Comparison of ENCODE assay signal across 8 cellular contexts in the genomic region with DNA sequence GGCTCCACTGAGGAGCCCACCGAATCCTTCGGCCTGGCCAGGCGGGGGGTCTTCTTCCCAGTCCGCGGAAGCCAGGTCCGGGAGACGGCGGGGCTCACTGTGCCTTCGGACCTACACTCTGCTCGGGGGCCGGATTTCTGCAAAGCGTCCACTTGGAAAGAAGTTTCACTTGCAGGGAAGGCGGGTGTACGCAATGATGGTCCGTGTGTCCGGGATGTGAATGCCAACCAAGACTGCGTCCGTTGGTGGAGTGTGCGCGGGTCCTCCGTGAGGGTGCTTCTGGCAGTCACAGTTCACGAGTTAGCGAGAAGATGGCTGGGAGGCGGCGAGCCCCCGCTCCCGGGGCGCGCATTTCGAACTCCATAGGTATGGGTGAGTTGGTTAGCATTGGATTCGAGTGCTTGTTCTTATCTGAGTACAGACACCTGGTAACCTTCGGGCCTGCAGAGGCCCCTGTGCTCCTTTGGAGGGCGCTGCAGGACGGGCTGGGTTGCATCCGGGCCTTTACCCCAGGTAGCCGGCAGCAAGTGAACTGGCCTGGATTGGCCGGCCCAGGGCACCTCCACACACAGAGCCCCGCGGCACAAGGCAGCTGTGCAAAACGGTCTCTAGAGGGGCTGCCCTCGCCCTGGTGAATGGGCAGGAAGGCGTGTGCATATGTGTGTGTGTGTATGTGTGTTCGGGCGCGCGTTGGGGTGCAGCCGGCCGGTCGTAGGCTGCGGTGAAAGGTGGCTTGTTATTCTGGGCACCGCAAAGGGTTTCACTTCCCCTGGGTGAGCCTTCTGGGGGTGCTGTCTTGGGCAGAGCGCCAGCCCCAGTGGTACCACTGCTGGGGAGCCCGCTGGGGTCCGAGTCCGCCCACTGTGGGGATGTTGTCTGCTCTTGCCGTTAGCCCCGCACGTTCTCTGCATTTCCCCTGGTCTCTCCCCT. TPM values are rescaled to one million over a fixed set of nuclear protein-coding genes. Genes with fewer than 3 reads are reported as not detected.
DNase-seq lines count a peak whose midpoint lies in the region; ATAC-seq lines count a peak whose summit lies in the region.

No MANE protein-coding gene starts in this region.

- DNase-seq in GM19240 (ENCODE audit: insufficient read length, low spot score), result peak; percentile 8
- DNase-seq in activated CD4-positive, alpha-beta T cell treated with anti-CD3 and anti-CD28 coated beads for 48 hours, result peak; percentile 85
- DNase-seq in ecto neural progenitor cell (ENCODE audit: low spot score), result peak; percentile 81
- no peak for DNase-seq in MG63

- H3K27me3 ChIP-seq in ACC112 (ENCODE audit: insufficient read depth, low read length), result peaks cover 2% of the 10 kb centered on the region; the same call in 1 of the 2 replicates
- no peaks in the 10 kb centered on the region for H3K27me3 ChIP-seq in mucosa of rectum (ENCODE audit: control insufficient read depth in 2 of 2, insufficient read depth in 2 of 2, low read length in 2 of 2)
- no peaks in the 10 kb centered on the region for H3K27me3 ChIP-seq in MG63

- H3K27ac ChIP-seq in ACC112 (ENCODE audit: low read depth, low read length), result no peak overlapping the region
- H3K27ac ChIP-seq in mucosa of rectum (ENCODE audit: low read depth in 2 of 2, low read length in 2 of 2), result no peak overlapping the region

- no peaks in the 10 kb centered on the region for H3K79me2 ChIP-seq in ACC112 (ENCODE audit: control insufficient read depth, insufficient read depth, low read length, unreplicated experiment)

- ATAC-seq in HG03442 (IDR thresholded peaks at IDR 0.05; ENCODE audit: unreplicated experiment), result peak; percentile 62
- peak; percentile 94 for ATAC-seq in stimulated activated memory B cell treated with anti-CD40 and anti-IgM and Interleukin-4, amounts not matched to agents 10 μg/mL and 1 μg/mL and 100 μg/mL, for 72 hours

- H3K4me1 Mint-ChIP-seq in stimulated activated memory B cell treated with anti-CD40 and anti-IgM and Interleukin-4, amounts not matched to agents 10 μg/mL and 1 μg/mL and 100 μg/mL, for 72 hours, result peaks cover 44% of the 10 kb centered on the region

- H3K9me3 Mint-ChIP-seq in stimulated activated memory B cell treated with anti-CD40 and anti-IgM and Interleukin-4, amounts not matched to agents 10 μg/mL and 1 μg/mL and 100 μg/mL, for 72 hours, result no peaks in the 10 kb centered on the region

- H3K36me3 ChIP-seq in ACC112 (ENCODE audit: insufficient read depth, low read length) (no peaks in the 10 kb centered on the region), mucosa of rectum (ENCODE audit: control insufficient read depth in 2 of 2, insufficient read depth in 2 of 2, low read length in 2 of 2) (no peaks in the 10 kb centered on the region), MG63 (no peaks in the 10 kb centered on the region)

- H3K4me3 Mint-ChIP-seq in stimulated activated memory B cell treated with anti-CD40 and anti-IgM and Interleukin-4, amounts not matched to agents 10 μg/mL and 1 μg/mL and 100 μg/mL, for 72 hours, result peak overlapping the region; percentile 81

- peaks cover 10% of the 10 kb centered on the region for H3K4me1 ChIP-seq in ACC112 (ENCODE audit: control insufficient read depth, insufficient read depth, low read length, unreplicated experiment)
- H3K4me1 ChIP-seq in mucosa of rectum (ENCODE audit: control insufficient read depth in 2 of 2, insufficient read depth in 2 of 2, low read length in 2 of 2), result peaks cover 8 to 13% of the 10 kb centered on the region in 2 donors

- H3K36me3 Mint-ChIP-seq in stimulated activated memory B cell treated with anti-CD40 and anti-IgM and Interleukin-4, amounts not matched to agents 10 μg/mL and 1 μg/mL and 100 μg/mL, for 72 hours, result no peaks in the 10 kb centered on the region

- peaks cover 7% of the 10 kb centered on the region for H3K27me3 Mint-ChIP-seq in stimulated activated memory B cell treated with anti-CD40 and anti-IgM and Interleukin-4, amounts not matched to agents 10 μg/mL and 1 μg/mL and 100 μg/mL, for 72 hours

- H3K4me3 ChIP-seq in ACC112 (ENCODE audit: low read depth, low read length) (peak overlapping the region; percentile 78), mucosa of rectum (ENCODE audit: low read length in 2 of 2) (peak overlapping the region; percentile 68 to 81), MG63 (no peak overlapping the region)

- H2AFZ ChIP-seq in ACC112 (ENCODE audit: low read length, unreplicated experiment), result peak overlapping the region; percentile 87

- H3K9ac ChIP-seq in mucosa of rectum (ENCODE audit: low read depth in 1 of 2, low read length in 2 of 2), result peak overlapping the region; percentile 60 to 79

- peak overlapping the region; percentile 72 for H3K27ac Mint-ChIP-seq in stimulated activated memory B cell treated with anti-CD40 and anti-IgM and Interleukin-4, amounts not matched to agents 10 μg/mL and 1 μg/mL and 100 μg/mL, for 72 hours

- H3K9me3 ChIP-seq in mucosa of rectum (ENCODE audit: control insufficient read depth in 2 of 2, low read length in 2 of 2) (no peaks in the 10 kb centered on the region), MG63 (no peaks in the 10 kb centered on the region)

RNA-seq across cellular contexts. Expression of a gene that starts 13.3 kb away (rescaled TPM):
- 5.5 and 13.7 TPM in 2 replicates for total RNA-seq in MG63 (2014; rRNA removed; shearing (Covaris generic); ENCODE audit: low replicate concordance)
